In the genomic region with DNA sequence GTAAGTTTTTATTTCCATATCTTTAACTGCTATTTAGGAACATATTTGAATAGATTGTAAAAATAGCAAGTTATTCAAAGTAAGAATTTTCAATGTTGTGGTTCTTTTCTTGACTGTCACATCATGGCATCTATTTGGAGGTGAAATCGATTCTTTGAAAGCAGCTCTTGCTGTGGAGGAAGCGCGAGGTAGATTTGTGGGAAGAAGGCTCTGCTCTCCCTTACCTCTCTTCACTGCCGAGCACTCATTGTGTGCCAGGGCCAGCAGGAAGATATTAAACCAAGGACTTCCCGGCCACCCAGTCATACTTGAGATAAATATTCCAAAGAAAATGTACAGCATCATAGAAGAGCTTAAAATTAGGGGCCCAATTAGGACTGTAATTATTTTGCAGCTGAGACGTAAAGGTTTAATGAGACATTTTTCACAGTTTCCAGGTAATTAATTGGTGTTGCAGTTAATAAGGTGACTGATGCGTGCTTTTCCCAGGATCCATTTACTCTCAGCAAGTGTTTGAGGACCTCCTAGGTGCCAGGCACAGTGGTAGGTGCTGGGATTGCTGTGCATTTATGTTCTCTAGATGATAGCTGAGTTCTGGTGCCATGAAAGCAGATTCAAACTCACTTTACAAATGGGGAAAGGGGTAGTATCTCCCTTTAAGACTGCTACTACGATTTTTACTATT, we compare ENCODE assay signal across 12 cellular contexts.
DNase-seq lines count a peak whose midpoint lies in the region; ATAC-seq and TF ChIP-seq lines count a peak whose summit lies in the region.
"Had no signal": no experiment of that assay in that cellular context is flagged by ENCODE, and none has a peak within 500 bp of the region (broad histone marks: within the 10 kb centered on the region; RNA-seq: fewer than 3 reads in every experiment).

No MANE protein-coding gene starts in this region.

- H3K4me3 ChIP-seq in GM08714 (ENCODE audit: low read length) (peak overlapping the region; percentile 66; the same call in 1 of the 2 replicates), MM.1S (ENCODE audit: low read length) (peak overlapping the region; percentile 50; the same call in 1 of the 2 replicates), gastrocnemius medialis (no peak overlapping the region)
- H3K4me3 ChIP-seq: testis had no signal

- H3K4me3 Mint-ChIP-seq in brain: peak overlapping the region in 2 of 5 experiments; percentile 13 to 50

- intact Hi-C loops in gastrocnemius medialis (cut with DNase I; ENCODE audit: low total_unique reads): no loop called here

- TF ChIP-seq CTCF in MM.1S (IDR thresholded peaks at IDR 0.05; ENCODE audit: low read length): no peak
- no peak for TF ChIP-seq CTCF in brain (conservative IDR thresholded peaks at IDR 0.05)
- TF ChIP-seq CTCF in gastrocnemius medialis (IDR thresholded peaks at IDR 0.05 in 4 of 5, conservative IDR thresholded peaks at IDR 0.05 in 1 of 5): no peak

- TF ChIP-seq POLR2A in gastrocnemius medialis (IDR thresholded peaks at IDR 0.05): no peak

- H3K27ac ChIP-seq in MM.1S (ENCODE audit: low read length): peak overlapping the region; percentile 99
- H3K27ac ChIP-seq in gastrocnemius medialis: peak overlapping the region in 3 of 4 donors; percentile 3 to 51 (median 19)
- H3K27ac ChIP-seq: testis had no signal

- peaks cover 55% of the 10 kb centered on the region for H3K36me3 Mint-ChIP-seq in brain

- peak overlapping the region; percentile 38 to 77 (median 55) for H3K27ac Mint-ChIP-seq in brain

- H3K36me3 ChIP-seq in MM.1S (replicated peaks; ENCODE audit: insufficient read depth, low read length) (no peaks in the 10 kb centered on the region), gastrocnemius medialis (no peaks in the 10 kb centered on the region)

- H3K4me1 Mint-ChIP-seq in brain: peaks cover 46% of the 10 kb centered on the region

- peaks cover 22% of the 10 kb centered on the region for H3K4me1 ChIP-seq in MM.1S (ENCODE audit: low read length)
- H3K4me1 ChIP-seq in gastrocnemius medialis: peaks cover 25 to 36% of the 10 kb centered on the region in 2 donors

- ATAC-seq in gastrocnemius medialis: no peak
- no peak for ATAC-seq in HG03469 (IDR thresholded peaks at IDR 0.05; ENCODE audit: unreplicated experiment)

- H3K9me2 ChIP-seq in MM.1S (replicated peaks; ENCODE audit: insufficient read depth, low read length): no peaks in the 10 kb centered on the region

- H3K9me3 Mint-ChIP-seq in brain: peaks cover 0 to 5% (median 3%) of the 10 kb centered on the region in 5 experiments

- H3F3A ChIP-seq in MM.1S (ENCODE audit: insufficient read depth, low read length): peaks cover 16% of the 10 kb centered on the region

- H3K79me2 ChIP-seq in MM.1S (ENCODE audit: low read length): peaks cover 80% of the 10 kb centered on the region

- H3K27me3 Mint-ChIP-seq in brain: peaks cover 5% of the 10 kb centered on the region

- H2AFZ ChIP-seq in MM.1S (ENCODE audit: low read length): no peak overlapping the region

- DNase-seq in MM.1S: peak; percentile 21
- no peak for DNase-seq in gastrocnemius medialis
- DNase-seq in NCI-H2196 treated with DMSO at 0.1 percent for 48 hours (lab: John Stamatoyannopoulos, UW; ENCODE audit: unreplicated experiment): no peak
- DNase-seq in DMS 273 treated with DMSO at 0.1 percent for 48 hours (lab: John Stamatoyannopoulos, UW): no peak
- DNase-seq: DMS79, kidney, NCI-H345, occipital lobe, testis had no signal

- peak overlapping the region; percentile 66 for H3K4me2 ChIP-seq in MM.1S (ENCODE audit: low read depth, low read length)

- in situ Hi-C loops in gastrocnemius medialis (cut with MboI; ENCODE audit: low sequenced_read_pairs in 4 of 4): no loop called here

- H3K27me3 ChIP-seq in MM.1S (replicated peaks; ENCODE audit: insufficient read depth, low read length): no peaks in the 10 kb centered on the region
- H3K27me3 ChIP-seq in gastrocnemius medialis: no peaks in the 10 kb centered on the region
- H3K27me3 ChIP-seq: testis had no signal

- no peaks in the 10 kb centered on the region for H4K20me1 ChIP-seq in MM.1S (ENCODE audit: insufficient read depth, low read length)

- H3K9me3 ChIP-seq in MM.1S (replicated peaks; ENCODE audit: insufficient read depth, low read length): no peaks in the 10 kb centered on the region
- no peaks in the 10 kb centered on the region for H3K9me3 ChIP-seq in gastrocnemius medialis
- H3K9me3 ChIP-seq: testis had no signal

- H3K9ac ChIP-seq in MM.1S (ENCODE audit: low read length): peak overlapping the region; percentile 85

Comparison
In these comparisons a context has a peak if more than half of its experiments do, and no peak if none do; other contexts are left out.
1. H3K4me3 ChIP-seq: peak in GM08714 (single experiment) and MM.1S (single experiment); none in gastrocnemius medialis (0 of 4).